Comparison of ENCODE assay signal across 38 cellular contexts in the genomic region with DNA sequence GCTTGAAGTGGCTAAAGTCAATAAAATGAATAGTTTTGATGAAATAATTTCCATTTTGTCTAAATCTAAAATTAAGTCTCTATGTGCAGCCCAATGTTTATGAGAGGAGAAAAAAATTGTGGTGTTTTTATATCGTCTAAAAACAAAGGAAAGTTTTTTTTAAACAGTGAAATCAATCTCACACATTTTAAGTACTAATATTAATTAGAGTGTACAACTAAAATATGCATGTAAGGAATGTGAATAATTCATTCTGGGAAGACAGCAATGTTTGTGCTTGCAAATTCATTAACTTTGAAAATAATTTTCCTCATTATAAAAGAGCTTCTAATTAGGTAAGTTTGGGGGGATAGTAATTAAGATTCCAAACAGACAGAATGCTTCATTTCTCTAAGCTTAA. TPM values are rescaled to one million over a fixed set of nuclear protein-coding genes. Genes with fewer than 3 reads are reported as not detected.
"Had no signal": no experiment of that assay in that cellular context is flagged by ENCODE, and none has a peak within 500 bp of the region (broad histone marks: within the 10 kb centered on the region; RNA-seq: fewer than 3 reads in every experiment).

A gene with protein sequence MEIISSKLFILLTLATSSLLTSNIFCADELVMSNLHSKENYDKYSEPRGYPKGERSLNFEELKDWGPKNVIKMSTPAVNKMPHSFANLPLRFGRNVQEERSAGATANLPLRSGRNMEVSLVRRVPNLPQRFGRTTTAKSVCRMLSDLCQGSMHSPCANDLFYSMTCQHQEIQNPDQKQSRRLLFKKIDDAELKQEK (minus strand): TSS at position 101 of the 400 bp plus-strand sequence. CDS start 47 bp downstream, at position 54.

- H3K9me3 ChIP-seq: MG63 had no signal

- DNase-seq: Karpas-422, Kasumi-1, MG63, MM.1S, MV-4-11, NCI-H1048, NCI-H1092, NCI-H1092 treated with DMSO at 0.1 percent for 48 hours, NCI-H1105, NCI-H1105 treated with DMSO at 0.1 percent for 48 hours, NCI-H1417, NCI-H1417 treated with DMSO at 0.1 percent for 48 hours, NCI-H1436, NCI-H1436 treated with DMSO at 0.1 percent for 48 hours, NCI-H146, NCI-H1694, NCI-H1694 treated with DMSO at 0.1 percent for 48 hours, NCI-H187, NCI-H187 treated with DMSO at 0.1 percent for 48 hours, NCI-H1930, NCI-H2029, NCI-H2029 treated with DMSO at 0.1 percent for 48 hours, NCI-H2081, NCI-H2081 treated with DMSO at 0.1 percent for 48 hours, NCI-H2107, NCI-H2171, NCI-H2171 treated with DMSO at 0.1 percent for 48 hours, NCI-H2227 treated with DMSO at 0.1 percent for 48 hours, NCI-H226, NCI-H345, NCI-H446, NCI-H446 treated with DMSO at 0.1 percent for 48 hours, NCI-H510A, NCI-H510A treated with DMSO at 0.1 percent for 48 hours had no signal

- H3K36me3 ChIP-seq: MG63 had no signal

- H3K4me3 ChIP-seq: MG63 had no signal

RNA-seq across cellular contexts. Expression of the gene that starts here (rescaled TPM):
- total RNA-seq: LHCN-M2, M059J, MCF 10A, NCI-H460 had no signal
